11 cellular contexts compared by ENCODE assay signal in genomic region chr11:96169250-96169649, GRCh38.
DNase-seq lines count a peak whose midpoint lies in the region; ATAC-seq lines count a peak whose summit lies in the region.
"Had no signal": no experiment of that assay in that cellular context is flagged by ENCODE, and none has a peak within 500 bp of the region (broad histone marks: within the 10 kb centered on the region; RNA-seq: fewer than 3 reads in every experiment).

No MANE protein-coding gene starts in this region.

- H3K36me3 ChIP-seq in SJSA1: no peaks in the 10 kb centered on the region
- peaks cover 0 to 2% of the 10 kb centered on the region in 2 experiments for H3K36me3 ChIP-seq in trophoblast cell (ENCODE audit: control insufficient read depth in 1 of 2, insufficient read depth in 2 of 2, low read length in 2 of 2)
- no peaks in the 10 kb centered on the region for H3K36me3 ChIP-seq in aorta (ENCODE audit: control insufficient read depth in 1 of 2, insufficient read depth in 2 of 2, low read length in 1 of 2)
- H3K36me3 ChIP-seq: cardiac muscle cell, lower lobe of right lung had no signal

- no peak overlapping the region for H4K12ac ChIP-seq in trophoblast cell (ENCODE audit: low read depth, low read length)

- peak overlapping the region; percentile 5 for H3K18ac ChIP-seq in trophoblast cell (ENCODE audit: low read length)

- no CpG with 5 or more reads among the region's 3 CpGs for WGBS in trophoblast cell (ENCODE audit: extremely low coverage, insufficient coverage, insufficient read length)
- WGBS in aorta, 2 donors: 10 to 22% methylated on average over 3 of the region's 3 CpGs

- no peak overlapping the region for H3K4ac ChIP-seq in trophoblast cell (ENCODE audit: low read depth, low read length)

- H3K4me2 ChIP-seq in trophoblast cell (ENCODE audit: low read length): no peak overlapping the region

- no peak overlapping the region for H3K4me3 ChIP-seq in SJSA1
- no peak overlapping the region for H3K4me3 ChIP-seq in trophoblast cell (ENCODE audit: low read depth, low read length)
- no peak overlapping the region for H3K4me3 ChIP-seq in aorta (ENCODE audit: low read length in 2 of 2)
- H3K4me3 ChIP-seq: cardiac muscle cell, lower lobe of right lung had no signal

- H2BK5ac ChIP-seq in trophoblast cell (ENCODE audit: low read depth, low read length, poor library complexity): no peak overlapping the region

- peak; percentile 39 for ATAC-seq in esophagus mucosa
- ATAC-seq in aorta (ENCODE audit: low FRiP score): no peak

- DNase-seq in AG08395 (ENCODE audit: low spot score): peak; percentile 6
- peak in 1 of 2 experiments; percentile 53 for DNase-seq in SJSA1 (ENCODE audit: low read depth in 1 of 2, low spot score in 2 of 2)
- DNase-seq in trophoblast cell: peak in 1 of 2 donors; percentile 29
- DNase-seq in NCI-H345 treated with DMSO at 0.1 percent for 48 hours (lab: John Stamatoyannopoulos, UW; ENCODE audit: unreplicated experiment): no peak
- no peak for DNase-seq in aorta
- DNase-seq in NCI-H2227 (lab: John Stamatoyannopoulos, UW; ENCODE audit: unreplicated experiment): no peak
- DNase-seq in posterior vena cava (ENCODE audit: low spot score): no peak
- DNase-seq: lower lobe of right lung, MM.1S had no signal

- H3K27ac ChIP-seq in SJSA1 (peak overlapping the region; percentile 90), trophoblast cell (ENCODE audit: low read depth, low read length) (no peak overlapping the region), aorta (ENCODE audit: low read depth in 1 of 2, low read length in 2 of 2) (peak overlapping the region in 1 of 2 donors; percentile 79)
- H3K27ac ChIP-seq: cardiac muscle cell had no signal

- H3K4me1 ChIP-seq in SJSA1 (replicated peaks) (peaks cover 46% of the 10 kb centered on the region), trophoblast cell (ENCODE audit: control insufficient read depth in 1 of 2, insufficient read depth in 2 of 2, low read length in 2 of 2) (peaks cover 17 to 22% of the 10 kb centered on the region in 2 experiments), aorta (ENCODE audit: control insufficient read depth in 1 of 2, insufficient read depth in 2 of 2, low read length in 2 of 2) (peaks cover 8 to 9% of the 10 kb centered on the region in 2 donors)

- no peaks in the 10 kb centered on the region for H3K9me3 ChIP-seq in SJSA1 (replicated peaks)
- H3K9me3 ChIP-seq in trophoblast cell (ENCODE audit: insufficient read depth, low read depth, low read length): no peaks in the 10 kb centered on the region
- H3K9me3 ChIP-seq in aorta (ENCODE audit: control insufficient read depth, low read length): no peaks in the 10 kb centered on the region
- H3K9me3 ChIP-seq: lower lobe of right lung had no signal

- intact Hi-C loops in aorta (cut with DNase I): loop anchor here in 1 of 2 donors (10.0 kb wide), 1 partner anchor 46 kb away; no protein-coding TSS in a partner anchor
- intact Hi-C loops in posterior vena cava (cut with DNase I): loop anchor here in 1 of 2 donors (10.0 kb wide), 1 partner anchor 66 kb away; no protein-coding TSS in a partner anchor

- no peak overlapping the region for H2BK12ac ChIP-seq in trophoblast cell (ENCODE audit: low read length)

- H3K14ac ChIP-seq in trophoblast cell (ENCODE audit: low read length): no peak overlapping the region

- peaks cover 2% of the 10 kb centered on the region for H3K79me2 ChIP-seq in trophoblast cell (ENCODE audit: control insufficient read depth, insufficient read depth, low read length, poor library complexity)

- no peak overlapping the region for H4K91ac ChIP-seq in trophoblast cell (ENCODE audit: low read depth, low read length)

- no peak overlapping the region for H3K9ac ChIP-seq in trophoblast cell (ENCODE audit: low read length)

- H2BK120ac ChIP-seq in trophoblast cell (ENCODE audit: insufficient read depth, low read length, poor library complexity): no peak overlapping the region

- H3K23ac ChIP-seq in trophoblast cell (ENCODE audit: low read length): no peak overlapping the region

- no peak overlapping the region for H4K8ac ChIP-seq in trophoblast cell (ENCODE audit: low read depth, low read length)

- H2AFZ ChIP-seq in trophoblast cell (ENCODE audit: insufficient read depth, low read length, poor library complexity): no peak overlapping the region

- H2AK5ac ChIP-seq in trophoblast cell (ENCODE audit: low read length): no peak overlapping the region

- H3K79me1 ChIP-seq in trophoblast cell (ENCODE audit: low read length): peaks cover 6% of the 10 kb centered on the region

- H3K27me3 ChIP-seq in SJSA1 (replicated peaks) (no peaks in the 10 kb centered on the region), trophoblast cell (ENCODE audit: insufficient read depth, low read length) (no peaks in the 10 kb centered on the region), aorta (ENCODE audit: control insufficient read depth in 1 of 2, insufficient read depth in 2 of 2, low read length in 1 of 2) (no peaks in the 10 kb centered on the region)
- H3K27me3 ChIP-seq: cardiac muscle cell had no signal
